ENCODE assay signal across 1 cellular context in the genomic region with DNA sequence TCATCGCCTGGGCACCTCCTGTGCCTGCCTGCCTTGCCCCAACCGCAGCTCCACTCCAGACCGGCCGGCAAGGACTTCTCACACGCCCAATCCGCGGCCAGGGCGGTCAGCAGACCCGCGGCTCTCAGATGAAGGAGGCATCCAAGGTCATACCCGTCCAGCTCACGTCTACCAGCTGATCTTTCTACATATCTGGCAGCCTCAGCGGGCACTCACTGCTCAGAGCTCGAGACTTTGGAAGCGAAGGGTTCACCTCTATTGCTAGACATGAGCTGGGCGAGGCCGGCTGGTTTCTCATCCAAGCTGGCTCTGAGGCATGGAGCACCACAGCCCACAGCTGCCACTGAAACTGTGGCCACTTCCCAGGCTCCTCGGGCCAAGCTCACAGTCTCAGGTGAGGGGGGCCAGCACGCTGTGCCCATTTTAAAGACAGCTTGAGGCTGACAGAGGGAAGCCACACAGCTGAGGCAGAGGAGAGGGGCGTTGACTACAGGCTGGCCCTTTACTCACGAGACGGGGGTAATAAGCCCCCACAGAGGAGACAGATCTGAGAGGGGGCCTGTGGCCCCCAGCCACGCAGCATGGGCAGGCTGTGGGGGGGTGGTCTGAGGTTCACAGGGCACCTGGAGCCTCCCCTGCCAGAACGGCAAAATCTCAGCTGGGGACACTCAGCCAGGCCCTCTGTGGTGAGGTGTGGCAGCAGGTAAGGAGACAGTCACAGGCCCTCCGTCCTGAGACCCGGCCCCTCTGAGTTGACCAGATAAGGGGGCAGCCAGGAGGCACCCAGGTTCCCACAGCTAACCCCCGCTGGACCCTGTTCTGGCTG.
TF ChIP-seq lines count a peak whose summit lies in the region.

No MANE protein-coding gene starts in this region.

TF ChIP-seq in HCT116, 20 proteins besides CTCF, POLR2A, EP300 and RAD21 (continued from another document):
- TF ChIP-seq, protein P1, sequence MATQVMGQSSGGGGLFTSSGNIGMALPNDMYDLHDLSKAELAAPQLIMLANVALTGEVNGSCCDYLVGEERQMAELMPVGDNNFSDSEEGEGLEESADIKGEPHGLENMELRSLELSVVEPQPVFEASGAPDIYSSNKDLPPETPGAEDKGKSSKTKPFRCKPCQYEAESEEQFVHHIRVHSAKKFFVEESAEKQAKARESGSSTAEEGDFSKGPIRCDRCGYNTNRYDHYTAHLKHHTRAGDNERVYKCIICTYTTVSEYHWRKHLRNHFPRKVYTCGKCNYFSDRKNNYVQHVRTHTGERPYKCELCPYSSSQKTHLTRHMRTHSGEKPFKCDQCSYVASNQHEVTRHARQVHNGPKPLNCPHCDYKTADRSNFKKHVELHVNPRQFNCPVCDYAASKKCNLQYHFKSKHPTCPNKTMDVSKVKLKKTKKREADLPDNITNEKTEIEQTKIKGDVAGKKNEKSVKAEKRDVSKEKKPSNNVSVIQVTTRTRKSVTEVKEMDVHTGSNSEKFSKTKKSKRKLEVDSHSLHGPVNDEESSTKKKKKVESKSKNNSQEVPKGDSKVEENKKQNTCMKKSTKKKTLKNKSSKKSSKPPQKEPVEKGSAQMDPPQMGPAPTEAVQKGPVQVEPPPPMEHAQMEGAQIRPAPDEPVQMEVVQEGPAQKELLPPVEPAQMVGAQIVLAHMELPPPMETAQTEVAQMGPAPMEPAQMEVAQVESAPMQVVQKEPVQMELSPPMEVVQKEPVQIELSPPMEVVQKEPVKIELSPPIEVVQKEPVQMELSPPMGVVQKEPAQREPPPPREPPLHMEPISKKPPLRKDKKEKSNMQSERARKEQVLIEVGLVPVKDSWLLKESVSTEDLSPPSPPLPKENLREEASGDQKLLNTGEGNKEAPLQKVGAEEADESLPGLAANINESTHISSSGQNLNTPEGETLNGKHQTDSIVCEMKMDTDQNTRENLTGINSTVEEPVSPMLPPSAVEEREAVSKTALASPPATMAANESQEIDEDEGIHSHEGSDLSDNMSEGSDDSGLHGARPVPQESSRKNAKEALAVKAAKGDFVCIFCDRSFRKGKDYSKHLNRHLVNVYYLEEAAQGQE (IDR thresholded peaks at IDR 0.05; ENCODE audit: low read depth), result no peak
- TF ChIP-seq POLR2AphosphoS5 (IDR thresholded peaks at IDR 0.05; ENCODE audit: low read depth, low read length), result no peak
- no peak for TF ChIP-seq FOSL1 (IDR thresholded peaks at IDR 0.05; ENCODE audit: low read depth)
- no peak for TF ChIP-seq SIN3A (IDR thresholded peaks at IDR 0.05; ENCODE audit: low read depth)
- TF ChIP-seq ZFX (IDR thresholded peaks at IDR 0.05), result no peak
- no peak for TF ChIP-seq SP1 (IDR thresholded peaks at IDR 0.05; ENCODE audit: low read depth)
- TF ChIP-seq, protein P2, sequence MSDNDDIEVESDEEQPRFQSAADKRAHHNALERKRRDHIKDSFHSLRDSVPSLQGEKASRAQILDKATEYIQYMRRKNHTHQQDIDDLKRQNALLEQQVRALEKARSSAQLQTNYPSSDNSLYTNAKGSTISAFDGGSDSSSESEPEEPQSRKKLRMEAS (IDR thresholded peaks at IDR 0.05), result no peak
